Comparison of ENCODE assay signal across 1 cellular context in the genomic region with DNA sequence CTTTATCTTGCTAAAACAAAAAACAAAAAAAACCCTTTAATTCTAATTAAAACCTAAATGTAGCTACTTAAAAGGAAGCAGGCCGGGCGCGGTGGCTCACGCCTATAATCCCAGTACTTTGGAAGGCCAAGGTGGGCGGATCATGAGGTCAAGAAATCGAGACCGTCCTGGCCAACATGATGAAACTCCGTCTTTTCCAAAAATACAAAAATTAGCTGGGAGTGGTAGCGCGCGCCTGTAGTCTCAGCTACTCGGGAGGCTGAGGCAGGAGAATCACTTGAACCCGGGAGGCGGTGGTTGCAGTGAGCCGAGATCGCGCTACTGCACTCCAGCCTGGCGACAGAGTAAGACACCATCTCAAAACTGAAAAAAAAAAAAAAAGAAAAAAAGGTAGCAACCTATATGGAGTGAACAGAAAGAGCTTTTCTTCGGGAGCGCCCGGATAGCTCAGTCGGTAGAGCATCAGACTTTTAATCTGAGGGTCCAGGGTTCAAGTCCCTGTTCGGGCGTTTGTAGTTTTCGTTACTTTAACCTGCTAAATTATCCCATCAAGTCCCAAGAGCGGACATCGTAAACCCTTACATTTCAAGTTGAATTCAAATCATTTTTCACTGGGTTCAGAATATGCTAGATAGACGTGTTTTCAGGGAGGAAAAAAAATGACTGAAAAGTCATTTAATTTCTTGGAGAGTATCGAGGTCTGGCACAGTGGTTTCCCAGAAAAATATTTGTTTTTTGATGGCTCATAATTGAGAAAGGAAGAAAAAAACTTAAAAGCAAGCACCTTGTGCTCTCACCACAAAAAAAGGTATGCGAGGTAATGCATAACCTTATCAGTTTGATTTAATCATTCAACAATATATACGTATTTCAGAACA.
TF ChIP-seq lines count a peak whose summit lies in the region.

No MANE protein-coding gene starts in this region.

TF ChIP-seq in K562, 482 proteins besides CTCF, POLR2A, EP300 and RAD21 (continued from another document and continues in another):
- TF ChIP-seq, protein P1, sequence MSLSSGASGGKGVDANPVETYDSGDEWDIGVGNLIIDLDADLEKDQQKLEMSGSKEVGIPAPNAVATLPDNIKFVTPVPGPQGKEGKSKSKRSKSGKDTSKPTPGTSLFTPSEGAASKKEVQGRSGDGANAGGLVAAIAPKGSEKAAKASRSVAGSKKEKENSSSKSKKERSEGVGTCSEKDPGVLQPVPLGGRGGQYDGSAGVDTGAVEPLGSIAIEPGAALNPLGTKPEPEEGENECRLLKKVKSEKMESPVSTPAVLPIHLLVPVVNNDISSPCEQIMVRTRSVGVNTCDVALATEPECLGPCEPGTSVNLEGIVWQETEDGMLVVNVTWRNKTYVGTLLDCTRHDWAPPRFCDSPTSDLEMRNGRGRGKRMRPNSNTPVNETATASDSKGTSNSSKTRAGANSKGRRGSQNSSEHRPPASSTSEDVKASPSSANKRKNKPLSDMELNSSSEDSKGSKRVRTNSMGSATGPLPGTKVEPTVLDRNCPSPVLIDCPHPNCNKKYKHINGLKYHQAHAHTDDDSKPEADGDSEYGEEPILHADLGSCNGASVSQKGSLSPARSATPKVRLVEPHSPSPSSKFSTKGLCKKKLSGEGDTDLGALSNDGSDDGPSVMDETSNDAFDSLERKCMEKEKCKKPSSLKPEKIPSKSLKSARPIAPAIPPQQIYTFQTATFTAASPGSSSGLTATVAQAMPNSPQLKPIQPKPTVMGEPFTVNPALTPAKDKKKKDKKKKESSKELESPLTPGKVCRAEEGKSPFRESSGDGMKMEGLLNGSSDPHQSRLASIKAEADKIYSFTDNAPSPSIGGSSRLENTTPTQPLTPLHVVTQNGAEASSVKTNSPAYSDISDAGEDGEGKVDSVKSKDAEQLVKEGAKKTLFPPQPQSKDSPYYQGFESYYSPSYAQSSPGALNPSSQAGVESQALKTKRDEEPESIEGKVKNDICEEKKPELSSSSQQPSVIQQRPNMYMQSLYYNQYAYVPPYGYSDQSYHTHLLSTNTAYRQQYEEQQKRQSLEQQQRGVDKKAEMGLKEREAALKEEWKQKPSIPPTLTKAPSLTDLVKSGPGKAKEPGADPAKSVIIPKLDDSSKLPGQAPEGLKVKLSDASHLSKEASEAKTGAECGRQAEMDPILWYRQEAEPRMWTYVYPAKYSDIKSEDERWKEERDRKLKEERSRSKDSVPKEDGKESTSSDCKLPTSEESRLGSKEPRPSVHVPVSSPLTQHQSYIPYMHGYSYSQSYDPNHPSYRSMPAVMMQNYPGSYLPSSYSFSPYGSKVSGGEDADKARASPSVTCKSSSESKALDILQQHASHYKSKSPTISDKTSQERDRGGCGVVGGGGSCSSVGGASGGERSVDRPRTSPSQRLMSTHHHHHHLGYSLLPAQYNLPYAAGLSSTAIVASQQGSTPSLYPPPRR (CRISPR knock-in tag; IDR thresholded peaks at IDR 0.05; ENCODE audit: borderline replicate concordance), result no peak
- no peak for TF ChIP-seq CBX1 (IDR thresholded peaks at IDR 0.05; ENCODE audit: low read depth)
- TF ChIP-seq, protein P2, sequence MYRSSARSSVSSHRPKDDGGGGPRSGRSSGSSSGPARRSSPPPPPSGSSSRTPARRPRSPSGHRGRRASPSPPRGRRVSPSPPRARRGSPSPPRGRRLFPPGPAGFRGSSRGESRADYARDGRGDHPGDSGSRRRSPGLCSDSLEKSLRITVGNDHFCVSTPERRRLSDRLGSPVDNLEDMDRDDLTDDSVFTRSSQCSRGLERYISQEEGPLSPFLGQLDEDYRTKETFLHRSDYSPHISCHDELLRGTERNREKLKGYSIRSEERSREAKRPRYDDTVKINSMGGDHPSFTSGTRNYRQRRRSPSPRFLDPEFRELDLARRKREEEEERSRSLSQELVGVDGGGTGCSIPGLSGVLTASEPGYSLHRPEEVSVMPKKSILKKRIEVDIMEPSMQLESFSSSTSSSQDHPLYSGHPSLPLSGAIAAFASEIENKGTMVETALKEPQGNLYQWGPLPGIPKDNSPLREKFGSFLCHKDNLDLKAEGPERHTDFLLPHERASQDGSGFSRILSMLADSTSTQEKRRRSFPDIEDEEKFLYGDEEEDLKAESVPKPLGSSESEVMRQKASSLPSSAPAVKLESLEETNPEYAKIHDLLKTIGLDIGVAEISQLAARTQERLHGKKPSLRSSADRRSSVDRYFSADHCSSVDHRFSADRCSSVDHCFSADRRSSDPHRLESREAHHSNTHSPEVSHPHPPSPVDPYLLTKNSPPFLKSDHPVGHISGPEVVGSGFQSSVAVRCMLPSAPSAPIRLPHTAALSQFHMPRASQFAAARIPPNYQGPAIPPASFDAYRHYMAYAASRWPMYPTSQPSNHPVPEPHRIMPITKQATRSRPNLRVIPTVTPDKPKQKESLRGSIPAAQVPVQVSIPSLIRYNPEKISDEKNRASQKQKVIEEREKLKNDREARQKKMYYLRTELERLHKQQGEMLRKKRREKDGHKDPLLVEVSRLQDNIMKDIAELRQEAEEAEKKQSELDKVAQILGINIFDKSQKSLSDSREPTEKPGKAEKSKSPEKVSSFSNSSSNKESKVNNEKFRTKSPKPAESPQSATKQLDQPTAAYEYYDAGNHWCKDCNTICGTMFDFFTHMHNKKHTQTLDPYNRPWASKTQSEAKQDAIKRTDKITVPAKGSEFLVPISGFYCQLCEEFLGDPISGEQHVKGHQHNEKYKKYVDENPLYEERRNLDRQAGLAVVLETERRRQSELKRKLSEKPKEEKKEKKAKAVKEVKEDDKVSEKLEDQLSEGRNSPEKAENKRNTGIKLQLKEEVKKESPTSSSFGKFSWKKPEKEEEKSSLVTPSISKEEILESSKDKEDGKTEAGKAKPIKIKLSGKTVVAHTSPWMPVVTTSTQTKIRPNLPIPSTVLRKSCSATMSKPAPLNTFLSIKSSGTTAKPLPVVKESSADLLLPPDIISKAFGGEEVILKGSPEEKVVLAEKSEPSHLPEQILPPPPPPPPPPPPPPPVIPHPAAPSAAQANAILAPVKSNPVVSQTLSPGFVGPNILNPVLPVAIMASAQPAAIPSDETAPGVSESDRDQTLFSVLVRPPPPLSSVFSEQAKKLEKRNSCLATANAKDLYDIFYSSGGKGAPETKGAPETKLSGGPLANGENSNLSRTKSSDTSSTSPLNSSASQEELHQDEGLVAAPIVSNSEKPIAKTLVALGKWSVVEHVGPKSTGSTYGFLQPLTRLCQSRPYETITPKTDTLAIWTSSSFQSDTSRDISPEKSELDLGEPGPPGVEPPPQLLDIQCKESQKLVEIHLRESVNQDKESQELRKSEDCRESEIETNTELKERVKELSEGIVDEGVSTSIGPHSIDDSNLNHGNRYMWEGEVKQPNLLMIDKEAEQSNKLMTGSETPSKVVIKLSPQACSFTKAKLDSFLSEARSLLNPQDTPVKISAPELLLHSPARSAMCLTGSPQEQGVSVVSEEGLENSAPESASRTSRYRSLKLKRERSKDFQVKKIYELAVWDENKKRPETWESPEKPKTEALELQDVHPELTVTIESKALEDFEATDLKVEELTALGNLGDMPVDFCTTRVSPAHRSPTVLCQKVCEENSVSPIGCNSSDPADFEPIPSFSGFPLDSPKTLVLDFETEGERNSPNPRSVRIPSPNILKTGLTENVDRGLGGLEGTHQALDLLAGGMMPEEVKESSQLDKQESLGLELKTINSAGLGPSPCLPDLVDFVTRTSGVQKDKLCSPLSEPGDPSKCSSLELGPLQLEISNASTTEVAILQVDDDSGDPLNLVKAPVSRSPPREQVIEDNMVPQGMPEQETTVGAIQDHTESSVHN (IDR thresholded peaks at IDR 0.05; ENCODE audit: borderline replicate concordance in 1 of 2, low read depth in 1 of 2), result peak; percentile 25 to 90; a peak in 1 of 4 replicates
- no peak for TF ChIP-seq ZNF583 (CRISPR knock-in tag; IDR thresholded peaks at IDR 0.05)
- no peak for TF ChIP-seq MBD2 (IDR thresholded peaks at IDR 0.05; ENCODE audit: borderline replicate concordance, low read depth)
- TF ChIP-seq FOSL1 (tag; conservative IDR thresholded peaks at IDR 0.05), result no peak; the same call in 1 of the 2 replicates
- peak; percentile 74 for TF ChIP-seq POLR3A (IDR thresholded peaks at IDR 0.05; ENCODE audit: borderline replicate concordance, extremely low read depth, insufficient read depth, insufficient read length)
- TF ChIP-seq BCOR (IDR thresholded peaks at IDR 0.05), result peak; percentile 95
- peak; percentile 11 to 84 for TF ChIP-seq NCOA2 (IDR thresholded peaks at IDR 0.05; ENCODE audit: partially characterized antibody in 2 of 2)
- TF ChIP-seq ZBED1 (IDR thresholded peaks at IDR 0.05), result no peak
- peak; percentile 28 for TF ChIP-seq TAL1 (IDR thresholded peaks at IDR 0.05)
- TF ChIP-seq SMC3 (conservative IDR thresholded peaks at IDR 0.05; ENCODE audit: insufficient read depth, low read depth, low read length), result no peak
- no peak for TF ChIP-seq ZNF217 (CRISPR knock-in tag; IDR thresholded peaks at IDR 0.05)
- no peak for TF ChIP-seq GABPB2 (CRISPR knock-in tag; conservative IDR thresholded peaks at IDR 0.05)
- TF ChIP-seq, protein P3, sequence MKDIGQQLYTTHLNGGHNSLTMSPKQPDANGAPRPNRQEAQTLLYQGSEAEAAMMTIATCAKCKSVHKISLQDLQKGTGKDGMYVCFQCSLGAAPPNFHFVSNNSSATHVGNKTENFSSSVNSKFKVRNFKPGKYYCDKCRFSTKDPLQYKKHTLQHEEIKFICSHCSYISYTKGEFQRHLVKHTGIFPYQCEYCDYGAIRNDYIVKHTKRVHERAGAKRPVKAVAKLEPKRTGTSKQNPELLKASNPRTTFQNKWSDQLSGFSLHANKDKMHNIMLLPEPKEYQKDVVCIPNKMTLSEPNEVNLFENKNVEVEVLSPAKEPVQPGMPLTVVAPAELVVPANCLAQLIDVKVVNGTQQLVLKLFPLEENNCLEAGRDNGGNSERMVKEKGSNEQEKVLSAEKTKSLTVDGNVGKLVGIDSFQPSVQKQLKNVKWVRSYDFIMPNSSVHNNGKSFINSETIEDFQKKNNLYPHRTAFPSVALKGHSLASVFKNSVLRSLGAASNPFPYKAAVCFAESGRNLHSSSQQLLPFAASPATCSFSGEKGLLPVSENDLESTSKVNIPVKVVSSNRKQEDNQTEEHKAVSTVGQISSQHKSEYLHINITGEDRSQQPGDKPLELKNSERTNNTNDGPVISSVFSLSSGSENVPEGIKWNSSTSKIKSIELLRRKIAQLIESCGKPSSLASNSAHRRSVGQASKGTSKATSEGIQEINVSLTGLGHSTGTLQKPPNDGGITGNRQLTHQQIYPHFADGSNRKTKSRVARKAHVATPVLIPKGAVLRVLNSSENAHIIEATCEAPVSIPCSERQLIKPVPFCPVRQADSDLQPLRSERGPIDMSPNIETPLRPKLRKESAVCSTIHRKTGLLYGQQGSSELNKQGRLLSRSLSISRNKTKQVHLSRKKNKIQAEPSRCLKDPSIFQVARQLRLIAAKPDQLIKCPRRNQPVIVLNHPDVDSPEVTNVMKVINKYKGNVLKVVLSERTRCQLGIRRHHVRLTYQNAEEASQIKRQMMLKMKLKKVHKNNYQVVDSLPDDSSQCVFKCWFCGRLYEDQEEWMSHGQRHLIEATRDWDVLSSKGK (CRISPR knock-in tag; IDR thresholded peaks at IDR 0.05), result no peak
- no peak for TF ChIP-seq FOXJ2 (tag; IDR thresholded peaks at IDR 0.05)
- TF ChIP-seq ZNF12 (CRISPR knock-in tag; IDR thresholded peaks at IDR 0.05), result no peak
- peak; percentile 84 for TF ChIP-seq HDAC3 (IDR thresholded peaks at IDR 0.05; ENCODE audit: borderline replicate concordance, partially characterized antibody)
- TF ChIP-seq PHB2 (IDR thresholded peaks at IDR 0.05; ENCODE audit: low read depth), result peak; percentile 8; the same call in 1 of the 2 replicates
- no peak for TF ChIP-seq XRCC4 (IDR thresholded peaks at IDR 0.05; ENCODE audit: extremely low read depth, insufficient read depth, insufficient read length)
- TF ChIP-seq, protein P4, sequence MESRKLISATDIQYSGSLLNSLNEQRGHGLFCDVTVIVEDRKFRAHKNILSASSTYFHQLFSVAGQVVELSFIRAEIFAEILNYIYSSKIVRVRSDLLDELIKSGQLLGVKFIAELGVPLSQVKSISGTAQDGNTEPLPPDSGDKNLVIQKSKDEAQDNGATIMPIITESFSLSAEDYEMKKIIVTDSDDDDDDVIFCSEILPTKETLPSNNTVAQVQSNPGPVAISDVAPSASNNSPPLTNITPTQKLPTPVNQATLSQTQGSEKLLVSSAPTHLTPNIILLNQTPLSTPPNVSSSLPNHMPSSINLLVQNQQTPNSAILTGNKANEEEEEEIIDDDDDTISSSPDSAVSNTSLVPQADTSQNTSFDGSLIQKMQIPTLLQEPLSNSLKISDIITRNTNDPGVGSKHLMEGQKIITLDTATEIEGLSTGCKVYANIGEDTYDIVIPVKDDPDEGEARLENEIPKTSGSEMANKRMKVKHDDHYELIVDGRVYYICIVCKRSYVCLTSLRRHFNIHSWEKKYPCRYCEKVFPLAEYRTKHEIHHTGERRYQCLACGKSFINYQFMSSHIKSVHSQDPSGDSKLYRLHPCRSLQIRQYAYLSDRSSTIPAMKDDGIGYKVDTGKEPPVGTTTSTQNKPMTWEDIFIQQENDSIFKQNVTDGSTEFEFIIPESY (CRISPR knock-in tag; IDR thresholded peaks at IDR 0.05), result no peak
- TF ChIP-seq EZH2 (IDR thresholded peaks at IDR 0.05; ENCODE audit: borderline replicate concordance, low read depth, low read length), result no peak
- TF ChIP-seq PHF8 (IDR thresholded peaks at IDR 0.05; ENCODE audit: borderline replicate concordance, low read length), result peak; percentile 36; the same call in 1 of the 2 replicates
- TF ChIP-seq SMAD3 (CRISPR knock-in tag; conservative IDR thresholded peaks at IDR 0.05), result peak; percentile 47; the same call in 1 of the 2 replicates
- TF ChIP-seq HCFC1 (IDR thresholded peaks at IDR 0.05; ENCODE audit: low read depth, low read length), result no peak
- TF ChIP-seq, protein P5, sequence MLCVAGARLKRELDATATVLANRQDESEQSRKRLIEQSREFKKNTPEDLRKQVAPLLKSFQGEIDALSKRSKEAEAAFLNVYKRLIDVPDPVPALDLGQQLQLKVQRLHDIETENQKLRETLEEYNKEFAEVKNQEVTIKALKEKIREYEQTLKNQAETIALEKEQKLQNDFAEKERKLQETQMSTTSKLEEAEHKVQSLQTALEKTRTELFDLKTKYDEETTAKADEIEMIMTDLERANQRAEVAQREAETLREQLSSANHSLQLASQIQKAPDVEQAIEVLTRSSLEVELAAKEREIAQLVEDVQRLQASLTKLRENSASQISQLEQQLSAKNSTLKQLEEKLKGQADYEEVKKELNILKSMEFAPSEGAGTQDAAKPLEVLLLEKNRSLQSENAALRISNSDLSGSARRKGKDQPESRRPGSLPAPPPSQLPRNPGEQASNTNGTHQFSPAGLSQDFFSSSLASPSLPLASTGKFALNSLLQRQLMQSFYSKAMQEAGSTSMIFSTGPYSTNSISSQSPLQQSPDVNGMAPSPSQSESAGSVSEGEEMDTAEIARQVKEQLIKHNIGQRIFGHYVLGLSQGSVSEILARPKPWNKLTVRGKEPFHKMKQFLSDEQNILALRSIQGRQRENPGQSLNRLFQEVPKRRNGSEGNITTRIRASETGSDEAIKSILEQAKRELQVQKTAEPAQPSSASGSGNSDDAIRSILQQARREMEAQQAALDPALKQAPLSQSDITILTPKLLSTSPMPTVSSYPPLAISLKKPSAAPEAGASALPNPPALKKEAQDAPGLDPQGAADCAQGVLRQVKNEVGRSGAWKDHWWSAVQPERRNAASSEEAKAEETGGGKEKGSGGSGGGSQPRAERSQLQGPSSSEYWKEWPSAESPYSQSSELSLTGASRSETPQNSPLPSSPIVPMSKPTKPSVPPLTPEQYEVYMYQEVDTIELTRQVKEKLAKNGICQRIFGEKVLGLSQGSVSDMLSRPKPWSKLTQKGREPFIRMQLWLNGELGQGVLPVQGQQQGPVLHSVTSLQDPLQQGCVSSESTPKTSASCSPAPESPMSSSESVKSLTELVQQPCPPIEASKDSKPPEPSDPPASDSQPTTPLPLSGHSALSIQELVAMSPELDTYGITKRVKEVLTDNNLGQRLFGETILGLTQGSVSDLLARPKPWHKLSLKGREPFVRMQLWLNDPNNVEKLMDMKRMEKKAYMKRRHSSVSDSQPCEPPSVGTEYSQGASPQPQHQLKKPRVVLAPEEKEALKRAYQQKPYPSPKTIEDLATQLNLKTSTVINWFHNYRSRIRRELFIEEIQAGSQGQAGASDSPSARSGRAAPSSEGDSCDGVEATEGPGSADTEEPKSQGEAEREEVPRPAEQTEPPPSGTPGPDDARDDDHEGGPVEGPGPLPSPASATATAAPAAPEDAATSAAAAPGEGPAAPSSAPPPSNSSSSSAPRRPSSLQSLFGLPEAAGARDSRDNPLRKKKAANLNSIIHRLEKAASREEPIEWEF (CRISPR knock-in tag; IDR thresholded peaks at IDR 0.05), result 0 out of 2 replicates have a peak, but pooled peaks have one; percentile 23
